In the genomic region with DNA sequence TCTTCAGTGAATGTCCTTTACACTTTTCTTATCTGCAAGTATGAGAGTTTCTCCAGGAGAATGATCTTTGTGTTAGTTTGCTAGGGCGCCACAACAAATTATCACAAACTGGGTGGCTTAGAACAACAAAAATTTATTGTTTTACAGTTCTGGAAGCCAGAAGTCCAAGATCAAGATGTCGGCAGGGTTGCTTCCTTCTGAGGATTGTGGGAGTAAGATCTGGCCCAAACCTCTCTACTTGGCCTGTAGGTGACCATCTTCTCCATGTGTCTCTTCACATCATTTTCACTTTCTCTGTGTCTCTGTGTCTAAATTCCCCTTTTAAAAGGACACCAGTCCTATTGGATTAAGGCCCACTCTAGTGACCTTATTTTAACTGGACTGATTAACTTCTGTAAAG, we compare ENCODE assay signal across 3 cellular contexts.
TF ChIP-seq lines count a peak whose summit lies in the region.

No MANE protein-coding gene starts in this region.

TF ChIP-seq in SK-N-SH, 30 proteins besides CTCF, POLR2A, EP300 and RAD21 (continued from another document):
- no peak for TF ChIP-seq FOSL2 (IDR thresholded peaks at IDR 0.05; ENCODE audit: borderline replicate concordance, low read depth)

TF ChIP-seq in SK-N-SH treated with all-trans-retinoic acid at 6 μM for 48 hours, 23 proteins besides CTCF, POLR2A, EP300 and RAD21 (continued from another document):
- no peak for TF ChIP-seq BACH2 (CRISPR knock-in tag; IDR thresholded peaks at IDR 0.05; ENCODE audit: borderline replicate concordance)
- TF ChIP-seq POU6F1 (CRISPR knock-in tag; IDR thresholded peaks at IDR 0.05; ENCODE audit: borderline replicate concordance, low read depth), result no peak
- no peak for TF ChIP-seq ZNF70 (CRISPR knock-in tag; IDR thresholded peaks at IDR 0.05)
- TF ChIP-seq TSHZ2 (CRISPR knock-in tag; IDR thresholded peaks at IDR 0.05), result no peak
- no peak for TF ChIP-seq PATZ1 (CRISPR knock-in tag; IDR thresholded peaks at IDR 0.05; ENCODE audit: borderline replicate concordance)
- no peak for TF ChIP-seq ZFP30 (CRISPR knock-in tag; IDR thresholded peaks at IDR 0.05)
- TF ChIP-seq, protein P1, sequence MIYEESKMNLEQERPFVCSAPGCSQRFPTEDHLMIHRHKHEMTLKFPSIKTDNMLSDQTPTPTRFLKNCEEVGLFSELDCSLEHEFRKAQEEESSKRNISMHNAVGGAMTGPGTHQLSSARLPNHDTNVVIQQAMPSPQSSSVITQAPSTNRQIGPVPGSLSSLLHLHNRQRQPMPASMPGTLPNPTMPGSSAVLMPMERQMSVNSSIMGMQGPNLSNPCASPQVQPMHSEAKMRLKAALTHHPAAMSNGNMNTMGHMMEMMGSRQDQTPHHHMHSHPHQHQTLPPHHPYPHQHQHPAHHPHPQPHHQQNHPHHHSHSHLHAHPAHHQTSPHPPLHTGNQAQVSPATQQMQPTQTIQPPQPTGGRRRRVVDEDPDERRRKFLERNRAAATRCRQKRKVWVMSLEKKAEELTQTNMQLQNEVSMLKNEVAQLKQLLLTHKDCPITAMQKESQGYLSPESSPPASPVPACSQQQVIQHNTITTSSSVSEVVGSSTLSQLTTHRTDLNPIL (CRISPR knock-in tag; IDR thresholded peaks at IDR 0.05; ENCODE audit: low read depth), result no peak
- TF ChIP-seq CSDC2 (CRISPR knock-in tag; IDR thresholded peaks at IDR 0.05), result no peak
- TF ChIP-seq PPARA (CRISPR knock-in tag; IDR thresholded peaks at IDR 0.05; ENCODE audit: borderline replicate concordance), result no peak
- TF ChIP-seq ISL1 (CRISPR knock-in tag; IDR thresholded peaks at IDR 0.05), result no peak
- TF ChIP-seq ARNTL (CRISPR knock-in tag; IDR thresholded peaks at IDR 0.05; ENCODE audit: borderline replicate concordance, low read depth), result no peak
- TF ChIP-seq, protein P2, sequence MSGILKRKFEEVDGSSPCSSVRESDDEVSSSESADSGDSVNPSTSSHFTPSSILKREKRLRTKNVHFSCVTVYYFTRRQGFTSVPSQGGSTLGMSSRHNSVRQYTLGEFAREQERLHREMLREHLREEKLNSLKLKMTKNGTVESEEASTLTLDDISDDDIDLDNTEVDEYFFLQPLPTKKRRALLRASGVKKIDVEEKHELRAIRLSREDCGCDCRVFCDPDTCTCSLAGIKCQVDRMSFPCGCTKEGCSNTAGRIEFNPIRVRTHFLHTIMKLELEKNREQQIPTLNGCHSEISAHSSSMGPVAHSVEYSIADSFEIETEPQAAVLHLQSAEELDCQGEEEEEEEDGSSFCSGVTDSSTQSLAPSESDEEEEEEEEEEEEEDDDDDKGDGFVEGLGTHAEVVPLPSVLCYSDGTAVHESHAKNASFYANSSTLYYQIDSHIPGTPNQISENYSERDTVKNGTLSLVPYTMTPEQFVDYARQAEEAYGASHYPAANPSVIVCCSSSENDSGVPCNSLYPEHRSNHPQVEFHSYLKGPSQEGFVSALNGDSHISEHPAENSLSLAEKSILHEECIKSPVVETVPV (CRISPR knock-in tag; IDR thresholded peaks at IDR 0.05), result no peak
- no peak for TF ChIP-seq GLIS3 (CRISPR knock-in tag; IDR thresholded peaks at IDR 0.05)

TF ChIP-seq in GM12878, 131 proteins besides CTCF, POLR2A, EP300 and RAD21 (continued from another document):
- no peak for TF ChIP-seq ATF2 (IDR thresholded peaks at IDR 0.05; ENCODE audit: low read length)
- TF ChIP-seq IKZF1 (conservative IDR thresholded peaks at IDR 0.05), result no peak
- TF ChIP-seq, protein P3, sequence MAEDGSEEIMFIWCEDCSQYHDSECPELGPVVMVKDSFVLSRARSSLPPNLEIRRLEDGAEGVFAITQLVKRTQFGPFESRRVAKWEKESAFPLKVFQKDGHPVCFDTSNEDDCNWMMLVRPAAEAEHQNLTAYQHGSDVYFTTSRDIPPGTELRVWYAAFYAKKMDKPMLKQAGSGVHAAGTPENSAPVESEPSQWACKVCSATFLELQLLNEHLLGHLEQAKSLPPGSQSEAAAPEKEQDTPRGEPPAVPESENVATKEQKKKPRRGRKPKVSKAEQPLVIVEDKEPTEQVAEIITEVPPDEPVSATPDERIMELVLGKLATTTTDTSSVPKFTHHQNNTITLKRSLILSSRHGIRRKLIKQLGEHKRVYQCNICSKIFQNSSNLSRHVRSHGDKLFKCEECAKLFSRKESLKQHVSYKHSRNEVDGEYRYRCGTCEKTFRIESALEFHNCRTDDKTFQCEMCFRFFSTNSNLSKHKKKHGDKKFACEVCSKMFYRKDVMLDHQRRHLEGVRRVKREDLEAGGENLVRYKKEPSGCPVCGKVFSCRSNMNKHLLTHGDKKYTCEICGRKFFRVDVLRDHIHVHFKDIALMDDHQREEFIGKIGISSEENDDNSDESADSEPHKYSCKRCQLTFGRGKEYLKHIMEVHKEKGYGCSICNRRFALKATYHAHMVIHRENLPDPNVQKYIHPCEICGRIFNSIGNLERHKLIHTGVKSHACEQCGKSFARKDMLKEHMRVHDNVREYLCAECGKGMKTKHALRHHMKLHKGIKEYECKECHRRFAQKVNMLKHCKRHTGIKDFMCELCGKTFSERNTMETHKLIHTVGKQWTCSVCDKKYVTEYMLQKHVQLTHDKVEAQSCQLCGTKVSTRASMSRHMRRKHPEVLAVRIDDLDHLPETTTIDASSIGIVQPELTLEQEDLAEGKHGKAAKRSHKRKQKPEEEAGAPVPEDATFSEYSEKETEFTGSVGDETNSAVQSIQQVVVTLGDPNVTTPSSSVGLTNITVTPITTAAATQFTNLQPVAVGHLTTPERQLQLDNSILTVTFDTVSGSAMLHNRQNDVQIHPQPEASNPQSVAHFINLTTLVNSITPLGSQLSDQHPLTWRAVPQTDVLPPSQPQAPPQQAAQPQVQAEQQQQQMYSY (CRISPR knock-in tag; IDR thresholded peaks at IDR 0.05), result no peak
- TF ChIP-seq EED (IDR thresholded peaks at IDR 0.05; ENCODE audit: low read depth), result no peak
- TF ChIP-seq RB1 (IDR thresholded peaks at IDR 0.05; ENCODE audit: borderline replicate concordance), result no peak
